25 cellular contexts compared by ENCODE assay signal in genomic region chr1:45353685-45354084, GRCh38. TPM values are rescaled to one million over a fixed set of nuclear protein-coding genes. Genes with fewer than 3 reads are reported as not detected.
DNase-seq lines count a peak whose midpoint lies in the region; ATAC-seq, FAIRE-seq and TF ChIP-seq lines count a peak whose summit lies in the region.
"Had no signal": no experiment of that assay in that cellular context is flagged by ENCODE, and none has a peak within 500 bp of the region (broad histone marks: within the 10 kb centered on the region; RNA-seq: fewer than 3 reads in every experiment).

No MANE protein-coding gene starts in this region.

- no peak overlapping the region for H3K9ac ChIP-seq in K562 (ENCODE audit: insufficient read depth in 1 of 2, low read depth in 2 of 2, low read length in 2 of 2)
- H3K9ac ChIP-seq: BLaER1 treated with 17β-estradiol and CSF1 and Interleukin-3, amounts not matched to agents 10 nM and 100 nM had no signal

- POLR2A ChIA-PET in K562 (lab: Yijun Ruan, JAX): interaction anchor here (1.3 to 15.6 kb wide), 3 partner anchors 9 to 168 kb away, joined by 6 to 226 read pairs (median 7); partner anchors contain the start of genes MUTYH, PRDX1, TESK2 and TOE1

- intact Hi-C loops in K562 (cut with micrococcal nuclease) (no loop called here), upper lobe of right lung (cut with DNase I) (loop anchor here (10.0 kb wide), 1 partner anchor 141 kb away; the partner anchor contains the start of gene TESK2)

- FAIRE-seq in K562 (lab: Jason Lieb, UNC): no peak
- FAIRE-seq: A549, G401.6, H1 had no signal

- no peaks in the 10 kb centered on the region for H3K9me1 ChIP-seq in K562 (ENCODE audit: control insufficient read depth, insufficient read depth, low read length)

- no peaks in the 10 kb centered on the region for H4K20me1 ChIP-seq in K562 (replicated peaks; ENCODE audit: control insufficient read depth, insufficient read depth, low read length)

- H3K9me3 ChIP-seq in K562 (replicated peaks; ENCODE audit: control insufficient read depth, insufficient read depth, low read depth, low read length) (no peaks in the 10 kb centered on the region), upper lobe of right lung (no peaks in the 10 kb centered on the region)
- H3K9me3 ChIP-seq: A549; BLaER1 treated with 17β-estradiol and CSF1 and Interleukin-3, amounts not matched to agents 10 nM and 100 nM; SJSA1 had no signal

- H3K4me1 ChIP-seq in K562 (replicated peaks in 1 of 2; ENCODE audit: control insufficient read depth in 2 of 2, insufficient read depth in 2 of 2, low read length in 2 of 2) (peaks cover 4 to 5% of the 10 kb centered on the region in 2 experiments; a peak in 3 of 5 replicates), upper lobe of right lung (peaks cover 7% of the 10 kb centered on the region)
- H3K4me1 ChIP-seq: A549 had no signal

- ATAC-seq in K562 (no peak), upper lobe of right lung (peak; percentile 42), HG03354 (IDR thresholded peaks at IDR 0.05; ENCODE audit: poor library complexity, severe bottlenecking, unreplicated experiment) (no peak)
- ATAC-seq: A549 had no signal

- H3K79me2 ChIP-seq in K562 (ENCODE audit: control insufficient read depth, insufficient read depth, low read length): no peaks in the 10 kb centered on the region

- no peak for TF ChIP-seq POLR2A in K562 (conservative IDR thresholded peaks at IDR 0.05)

- H3K27ac ChIP-seq in K562 (ENCODE audit: extremely low read depth, low read depth, low read length) (no peak overlapping the region), upper lobe of right lung (no peak overlapping the region)
- H3K27ac ChIP-seq: A549; BLaER1 treated with 17β-estradiol and CSF1 and Interleukin-3, amounts not matched to agents 10 nM and 100 nM; SJSA1 had no signal

- CTCF ChIA-PET in K562 (lab: Yijun Ruan, JAX; ENCODE audit: low intra/inter-chr PET ratio): no interaction called here

- H3K27me3 ChIP-seq in K562 (ENCODE audit: control insufficient read depth in 2 of 2, insufficient read depth in 2 of 2, low read length in 2 of 2) (no peaks in the 10 kb centered on the region), upper lobe of right lung (no peaks in the 10 kb centered on the region)
- H3K27me3 ChIP-seq: BLaER1 treated with 17β-estradiol and CSF1 and Interleukin-3, amounts not matched to agents 10 nM and 100 nM; SJSA1 had no signal

- 63% methylated on average over 2 of the region's 2 CpGs for WGBS in K562 (ENCODE audit: insufficient coverage, low coverage, missing lambda C conversion rate)

- no peak for TF ChIP-seq EP300 in K562 (IDR thresholded peaks at IDR 0.05; ENCODE audit: low read length)

- H3K4me2 ChIP-seq in K562 (ENCODE audit: insufficient read depth, low read length): no peak overlapping the region
- H3K4me2 ChIP-seq: A549 had no signal

- DNase-seq in MV-4-11 (lab: John Stamatoyannopoulos, UW): peak; percentile 38
- no peak for DNase-seq in K562 (ENCODE audit: extremely low read depth in 1 of 4, low spot score in 3 of 4)
- peak; percentile 50 for DNase-seq in pons (ENCODE audit: low spot score)
- no peak for DNase-seq in upper lobe of right lung
- DNase-seq in activated CD8-positive, alpha-beta memory T cell treated with anti-CD3 and anti-CD28 coated beads, Interleukin-2, amount 50 U/mL, for 48 hours: no peak
- DNase-seq in HT-29 (ENCODE audit: low spot score): no peak
- DNase-seq: AML-193; CD4-positive, alpha-beta T cell; COR-L47; DMS53; HCEC 1CT; NCI-H1417; NCI-H1694; NCI-H2029 treated with DMSO at 0.1 percent for 48 hours; NCI-H2227 treated with DMSO at 0.1 percent for 48 hours; NCI-H69; Right ventricle myocardium superior; RPMI8226 had no signal

- H3K36me3 ChIP-seq in K562 (ENCODE audit: control insufficient read depth, insufficient read depth, low read length) (no peaks in the 10 kb centered on the region), upper lobe of right lung (no peaks in the 10 kb centered on the region)
- H3K36me3 ChIP-seq: SJSA1 had no signal

- H3K4me3 ChIP-seq in K562: no peak overlapping the region
- no peak overlapping the region for H3K4me3 ChIP-seq in upper lobe of right lung
- H3K4me3 ChIP-seq: A549; BLaER1 treated with 17β-estradiol and CSF1 and Interleukin-3, amounts not matched to agents 10 nM and 100 nM; SJSA1 had no signal

- TF ChIP-seq RAD21 in K562 (CRISPR knock-in tag; conservative IDR thresholded peaks at IDR 0.05 in 1 of 2, IDR thresholded peaks at IDR 0.05 in 1 of 2): no peak

- in situ Hi-C loops in K562 (cut with MboI): no loop called here

- no TSS peak for BruUV-seq in K562 (replicated peaks; lab: Mats Ljungman, UMichigan)

- TF ChIP-seq CTCF in K562 (IDR thresholded peaks at IDR 0.05 in 2 of 3, conservative IDR thresholded peaks at IDR 0.05 in 1 of 3; ENCODE audit: insufficient read depth in 2 of 3, low read depth in 1 of 3, low read length in 3 of 3) (no peak), upper lobe of right lung (IDR thresholded peaks at IDR 0.05) (no peak)

- peak overlapping the region; percentile 73; the same call in 1 of the 2 replicates for H2AFZ ChIP-seq in K562 (ENCODE audit: low read depth, low read length)

TF ChIP-seq in K562, 482 proteins besides CTCF, POLR2A, EP300 and RAD21:
- TF ChIP-seq PHTF2 (CRISPR knock-in tag; IDR thresholded peaks at IDR 0.05) (no peak), SPI1 (IDR thresholded peaks at IDR 0.05; ENCODE audit: borderline replicate concordance, low read depth, low read length) (peak; percentile 41; the same call in 1 of the 2 replicates), MAZ (CRISPR knock-in tag; conservative IDR thresholded peaks at IDR 0.05 in 1 of 2, IDR thresholded peaks at IDR 0.05 in 1 of 2) (no peak)

RNA-seq across cellular contexts. Expression of gene MUTYH, which starts 13.4 kb away (rescaled TPM):
- total RNA-seq in K562 (2011; cell fraction: chromatin; rRNA removed; ENCODE audit: low replicate concordance): 71.8 and 131 TPM in 2 replicates
- 89.7 and 95.8 TPM in 2 replicates for total RNA-seq in K562 (2011; cell fraction: nucleolus; rRNA removed)
- total RNA-seq in K562 (2011; cell fraction: nucleoplasm; rRNA removed): 74.4 and 78.0 TPM in 2 replicates
- total RNA-seq in K562 (2014; rRNA removed) (32.1 and 36.8 TPM in 2 replicates), K562 (2014; rRNA removed; fragmentation: Illumina TruSeq; extraction: Trizol) (13.0 and 16.5 TPM in 2 replicates), K562 (2015; rRNA removed; fragmentation: Illumina TruSeq; extraction: Trizol) (26.8 and 29.0 TPM in 2 replicates), K562 (2021) (36.1 and 37.8 TPM in 2 replicates), upper lobe of right lung (20.3 TPM)
- polyA plus RNA-seq in K562 (2011; rRNA removed) (23.6 and 39.9 TPM in 2 replicates), K562 (2014; fragmentation: Illumina TruSeq; extraction: Trizol) (32.7 and 35.6 TPM in 2 replicates), K562 (2014; fragmentation: Nextera tagmentation; extraction: Ambion mirVana) (1 to 10 TPM; 3.4 to 6.2 TPM), K562 (2014; rRNA removed) (46.2 and 53.5 TPM in 2 replicates)
- 31.3 and 41.8 TPM in 2 replicates for polyA plus RNA-seq in K562 (2011; cell fraction: cytosol; rRNA removed)
- 190 and 211 TPM in 2 replicates for polyA plus RNA-seq in K562 (2011; cell fraction: nucleus; rRNA removed)
- polyA plus RNA-seq in K562 (2012): 30.0 and 54.0 TPM in 2 replicates
- polyA minus RNA-seq in K562 (2011; rRNA and poly(A)+ RNA removed): 18.2 and 19.1 TPM in 2 replicates
- polyA minus RNA-seq in K562 (2011; cell fraction: cytosol; rRNA and poly(A)+ RNA removed): 9.2 and 10.9 TPM in 2 replicates
- 20.3 and 32.9 TPM in 2 replicates for polyA minus RNA-seq in K562 (2011; cell fraction: nucleus; rRNA and poly(A)+ RNA removed)
- 32.6 and 36.0 TPM in 2 replicates for total RNA-seq in HT-29 (2014; rRNA removed; shearing (Covaris generic))

RNA-seq across cellular contexts. Expression of gene TOE1, which starts 13.7 kb away (rescaled TPM):
- total RNA-seq in K562 (2011; cell fraction: chromatin; rRNA removed; ENCODE audit: low replicate concordance): 34.1 and 86.1 TPM in 2 replicates
- 66.0 and 68.2 TPM in 2 replicates for total RNA-seq in K562 (2011; cell fraction: nucleolus; rRNA removed)
- total RNA-seq in K562 (2011; cell fraction: nucleoplasm; rRNA removed): 40.8 and 44.2 TPM in 2 replicates
- total RNA-seq in K562 (2014; rRNA removed) (36.7 and 46.9 TPM in 2 replicates), K562 (2014; rRNA removed; fragmentation: Illumina TruSeq; extraction: Trizol) (25.0 and 32.1 TPM in 2 replicates), K562 (2015; rRNA removed; fragmentation: Illumina TruSeq; extraction: Trizol) (46.5 and 46.9 TPM in 2 replicates), K562 (2021) (32.5 and 33.9 TPM in 2 replicates), upper lobe of right lung (8.2 TPM)
- polyA plus RNA-seq in K562 (2011; rRNA removed) (30.4 and 36.0 TPM in 2 replicates), K562 (2014; fragmentation: Illumina TruSeq; extraction: Trizol) (40.1 and 47.2 TPM in 2 replicates), K562 (2014; fragmentation: Nextera tagmentation; extraction: Ambion mirVana) (10 to 100 TPM; 59.8 to 85.7 TPM), K562 (2014; rRNA removed) (38.0 and 44.8 TPM in 2 replicates)
- polyA plus RNA-seq in K562 (2011; cell fraction: cytosol; rRNA removed): 33.1 and 54.6 TPM in 2 replicates
- 75.7 and 103 TPM in 2 replicates for polyA plus RNA-seq in K562 (2011; cell fraction: nucleus; rRNA removed)
- polyA plus RNA-seq in K562 (2012): 25.2 and 34.6 TPM in 2 replicates
- polyA minus RNA-seq in K562 (2011; rRNA and poly(A)+ RNA removed): 38.1 and 72.9 TPM in 2 replicates
- 21.1 and 35.7 TPM in 2 replicates for polyA minus RNA-seq in K562 (2011; cell fraction: cytosol; rRNA and poly(A)+ RNA removed)
- 39.9 and 47.7 TPM in 2 replicates for polyA minus RNA-seq in K562 (2011; cell fraction: nucleus; rRNA and poly(A)+ RNA removed)
- total RNA-seq in HT-29 (2014; rRNA removed; shearing (Covaris generic)): 20.5 and 24.2 TPM in 2 replicates

RNA-seq across cellular contexts. Expression of gene HPDL, which starts 27.0 kb away (rescaled TPM):
- not detected in 2 replicates for total RNA-seq in K562 (2011; cell fraction: chromatin; rRNA removed; ENCODE audit: low replicate concordance)
- total RNA-seq in K562 (2011; cell fraction: nucleolus; rRNA removed): not detected in 2 replicates
- not detected in 2 replicates for total RNA-seq in K562 (2011; cell fraction: nucleoplasm; rRNA removed)
- total RNA-seq in K562 (2014; rRNA removed) (not detected in 2 replicates), K562 (2014; rRNA removed; fragmentation: Illumina TruSeq; extraction: Trizol) (not detected in 2 replicates), K562 (2015; rRNA removed; fragmentation: Illumina TruSeq; extraction: Trizol) (not detected in 2 replicates), K562 (2021) (not detected in 2 replicates), upper lobe of right lung (not detected)
- polyA plus RNA-seq in K562 (2011; rRNA removed) (not detected in 2 replicates), K562 (2014; fragmentation: Illumina TruSeq; extraction: Trizol) (not detected in 2 replicates), K562 (2014; fragmentation: Nextera tagmentation; extraction: Ambion mirVana) (not detected), K562 (2014; rRNA removed) (not detected in 2 replicates)
- polyA plus RNA-seq in K562 (2011; cell fraction: cytosol; rRNA removed): not detected in 2 replicates
- not detected in 2 replicates for polyA plus RNA-seq in K562 (2011; cell fraction: nucleus; rRNA removed)
- 0.04 and 0.28 TPM in 2 replicates for polyA plus RNA-seq in K562 (2012)
- not detected in 2 replicates for polyA minus RNA-seq in K562 (2011; rRNA and poly(A)+ RNA removed)
- not detected in 2 replicates for polyA minus RNA-seq in K562 (2011; cell fraction: cytosol; rRNA and poly(A)+ RNA removed)
- not detected in 2 replicates for polyA minus RNA-seq in K562 (2011; cell fraction: nucleus; rRNA and poly(A)+ RNA removed)
- total RNA-seq in HT-29 (2014; rRNA removed; shearing (Covaris generic)): 101 and 113 TPM in 2 replicates
- total RNA-seq: CD4-positive, alpha-beta T cell; Daoy; Right ventricle myocardium superior had no signal

Comparison
In these comparisons a context has a peak if more than half of its experiments do, and no peak if none do; other contexts are left out.
1. DNase-seq: peak in MV-4-11 (single experiment) and pons (single experiment); none in K562 (0 of 4), upper lobe of right lung (single experiment), activated CD8-positive, alpha-beta memory T cell treated with anti-CD3 and anti-CD28 coated beads, Interleukin-2, amount 50 U/mL, for 48 hours (single experiment) and HT-29 (single experiment).
2. RNA of gene HPDL, which starts 27.0 kb away (total RNA-seq): 101 to 113 TPM in HT-29; not detected in upper lobe of right lung (single experiment) and not detected in K562; every median in the first group is over 10 times any median in the second.